ENCODE assay signal across 8 cellular contexts in the genomic region with DNA sequence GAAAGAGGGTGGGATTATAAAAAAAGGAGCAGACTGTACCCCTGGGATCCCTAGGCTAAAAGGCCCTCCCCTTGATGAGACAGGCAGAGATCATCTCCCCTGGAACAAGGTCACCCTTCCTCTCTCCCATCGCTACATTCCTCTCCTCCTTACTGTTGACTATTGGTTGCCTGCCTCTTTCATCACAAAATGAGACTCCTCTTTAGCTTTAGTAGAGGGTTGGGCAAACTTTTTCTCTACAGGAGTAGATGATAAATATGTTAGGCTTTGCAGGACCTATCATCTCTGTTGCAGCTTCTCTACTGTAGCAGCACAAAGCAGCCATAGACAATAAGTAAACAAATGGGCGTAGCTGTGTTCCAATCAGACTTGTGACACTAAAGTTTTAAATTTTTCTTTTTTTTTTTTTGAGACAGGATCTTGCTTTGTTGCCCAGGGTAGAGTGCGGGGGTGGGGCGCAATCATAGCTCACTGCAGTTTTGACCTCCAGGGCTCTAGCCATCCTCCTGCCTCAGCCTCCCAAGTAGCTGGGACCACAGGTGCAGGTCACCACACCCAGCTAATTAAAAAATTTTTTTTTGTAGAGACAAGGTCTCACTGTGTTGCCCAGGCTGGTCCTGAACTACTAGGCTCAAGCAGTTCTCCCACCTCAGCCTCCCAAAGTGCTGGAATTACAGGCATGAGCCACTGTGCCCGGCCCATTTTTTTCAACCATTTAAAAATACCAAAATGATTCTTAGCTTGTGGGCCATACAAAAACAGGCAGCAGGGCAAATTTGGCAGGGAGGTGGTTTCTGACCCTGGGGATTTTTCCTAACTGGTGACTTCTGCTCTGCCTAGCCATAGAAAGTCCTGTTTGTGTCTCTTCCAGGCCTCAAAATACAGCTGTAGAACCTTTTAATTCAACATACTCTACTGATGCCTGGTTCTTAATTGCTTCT. TPM values are rescaled to one million over a fixed set of nuclear protein-coding genes. Genes with fewer than 3 reads are reported as not detected.
DNase-seq lines count a peak whose midpoint lies in the region; ATAC-seq and TF ChIP-seq lines count a peak whose summit lies in the region.

No MANE protein-coding gene starts in this region.

- H3K9me2 ChIP-seq in OCI-LY7 (ENCODE audit: insufficient read depth, low read length): no peaks in the 10 kb centered on the region

- peak; percentile 9 for ATAC-seq in CD4-positive, CD25-positive, alpha-beta regulatory T cell (ENCODE audit: low read depth in 2 of 2)
- ATAC-seq in GM18873 (IDR thresholded peaks at IDR 0.05; ENCODE audit: low FRiP score, unreplicated experiment) (no peak), HG02852 (IDR thresholded peaks at IDR 0.05; ENCODE audit: unreplicated experiment) (no peak), GM21360 (IDR thresholded peaks at IDR 0.05; ENCODE audit: unreplicated experiment) (no peak)

- H3K9me3 ChIP-seq in CD4-positive, CD25-positive, alpha-beta regulatory T cell (ENCODE audit: control insufficient read depth in 2 of 2, low read length in 2 of 2): no peaks in the 10 kb centered on the region
- H3K9me3 ChIP-seq in OCI-LY7 (ENCODE audit: low read length) (no peaks in the 10 kb centered on the region), duodenal mucosa (ENCODE audit: control insufficient read depth in 1 of 2, low read length in 2 of 2) (no peaks in the 10 kb centered on the region), neural progenitor cell (ENCODE audit: low read depth) (no peaks in the 10 kb centered on the region)

- intact Hi-C loops in OCI-LY7 (cut with micrococcal nuclease; ENCODE audit: unreplicated experiment): loop anchor here (5.0 to 10.0 kb wide), 2 partner anchors 200 to 203 kb away; a partner anchor contains a TSS

- POLR2A ChIA-PET in OCI-LY7 (lab: Charles Lee): interaction anchor here (0.5 to 10.5 kb wide), 12 partner anchors 12 to 939 kb away, joined by 3 to 260 read pairs (median 4); a partner anchor contains a TSS

- H3K9ac ChIP-seq in duodenal mucosa (ENCODE audit: low read depth in 1 of 2, low read length in 2 of 2) (peak overlapping the region; percentile 44 to 98), neural progenitor cell (no peak overlapping the region)

- H3K9me3 Mint-ChIP-seq in CD4-positive, CD25-positive, alpha-beta regulatory T cell: no peaks in the 10 kb centered on the region
- no peaks in the 10 kb centered on the region for H3K9me3 Mint-ChIP-seq in neural progenitor cell

- H3K27me3 Mint-ChIP-seq in CD4-positive, CD25-positive, alpha-beta regulatory T cell: no peaks in the 10 kb centered on the region
- H3K27me3 Mint-ChIP-seq in neural progenitor cell (ENCODE audit: insufficient read depth, low read depth): peaks cover 2% of the 10 kb centered on the region

- H3K27ac Mint-ChIP-seq in CD4-positive, CD25-positive, alpha-beta regulatory T cell: peak overlapping the region; percentile 99 to 100 (median 99)
- no peak overlapping the region for H3K27ac Mint-ChIP-seq in neural progenitor cell

- TF ChIP-seq CTCF in OCI-LY7 (conservative IDR thresholded peaks at IDR 0.05; ENCODE audit: low read length): no peak
- TF ChIP-seq CTCF in neural progenitor cell (IDR thresholded peaks at IDR 0.05): no peak

- H4K20me1 ChIP-seq in OCI-LY7 (ENCODE audit: insufficient read depth, low read length) (no peaks in the 10 kb centered on the region), neural progenitor cell (ENCODE audit: low read depth) (peaks cover 5% of the 10 kb centered on the region)

- H3F3A ChIP-seq in neural progenitor cell (ENCODE audit: low read depth): peaks cover 62% of the 10 kb centered on the region

- H3K79me2 ChIP-seq in OCI-LY7 (ENCODE audit: insufficient read depth, low read depth, low read length): peaks cover 32% of the 10 kb centered on the region; the same call in 1 of the 2 replicates
- peaks cover 64% of the 10 kb centered on the region for H3K79me2 ChIP-seq in neural progenitor cell (ENCODE audit: low read depth)

- H2AFZ ChIP-seq in OCI-LY7 (ENCODE audit: low read length): peak overlapping the region; percentile 14; the same call in 1 of the 2 replicates
- no peak overlapping the region for H2AFZ ChIP-seq in neural progenitor cell (replicated peaks)

- peak overlapping the region; percentile 88 to 100 (median 96) for H3K4me3 Mint-ChIP-seq in CD4-positive, CD25-positive, alpha-beta regulatory T cell
- no peak overlapping the region for H3K4me3 Mint-ChIP-seq in neural progenitor cell

- no peaks in the 10 kb centered on the region for H3K36me3 ChIP-seq in CD4-positive, CD25-positive, alpha-beta regulatory T cell (ENCODE audit: control insufficient read depth, insufficient read depth, low read length)
- H3K36me3 ChIP-seq in OCI-LY7 (ENCODE audit: insufficient read depth, low read length): no peaks in the 10 kb centered on the region
- no peaks in the 10 kb centered on the region for H3K36me3 ChIP-seq in duodenal mucosa (ENCODE audit: control insufficient read depth in 1 of 2, insufficient read depth in 2 of 2, low read length in 2 of 2)
- H3K36me3 ChIP-seq in neural progenitor cell: no peaks in the 10 kb centered on the region

- H3K36me3 Mint-ChIP-seq in CD4-positive, CD25-positive, alpha-beta regulatory T cell: peaks cover 10% of the 10 kb centered on the region
- no peaks in the 10 kb centered on the region for H3K36me3 Mint-ChIP-seq in neural progenitor cell

- no TSS peak for BruUV-seq in OCI-LY7 (replicated peaks; lab: Mats Ljungman, UMichigan)

- H3K4me2 ChIP-seq in OCI-LY7 (ENCODE audit: low read length) (peak overlapping the region; percentile 97), neural progenitor cell (no peak overlapping the region)

- CTCF ChIA-PET in OCI-LY7 (lab: Charles Lee; ENCODE audit: unreplicated experiment): interaction anchor here (1.2 to 1.5 kb wide), 2 partner anchors 9 to 11 kb away, joined by 3 to 5 read pairs; no protein-coding TSS in a partner anchor

- no peaks in the 10 kb centered on the region for H3K27me3 ChIP-seq in CD4-positive, CD25-positive, alpha-beta regulatory T cell (ENCODE audit: control insufficient read depth, insufficient read depth, low read length)
- H3K27me3 ChIP-seq in duodenal mucosa (ENCODE audit: control insufficient read depth in 1 of 2, insufficient read depth in 2 of 2, low read length in 2 of 2) (no peaks in the 10 kb centered on the region), neural progenitor cell (no peaks in the 10 kb centered on the region)

- peaks cover 17 to 86% (median 59%) of the 10 kb centered on the region in 4 donors for H3K4me1 Mint-ChIP-seq in CD4-positive, CD25-positive, alpha-beta regulatory T cell
- peaks cover 67% of the 10 kb centered on the region for H3K4me1 Mint-ChIP-seq in neural progenitor cell

- DNase-seq in CD4-positive, CD25-positive, alpha-beta regulatory T cell: peak in 2 of 3 donors; percentile 62 to 73
- DNase-seq in OCI-LY7 (ENCODE audit: low spot score): no peak
- DNase-seq in neural progenitor cell (ENCODE audit: low spot score): no peak
- no peak for DNase-seq in NCI-H146 treated with DMSO at 0.1 percent for 48 hours (lab: John Stamatoyannopoulos, UW; ENCODE audit: unreplicated experiment)

- peak overlapping the region; percentile 95 for H3K27ac ChIP-seq in CD4-positive, CD25-positive, alpha-beta regulatory T cell (ENCODE audit: insufficient read depth, low read length, poor library complexity, severe bottlenecking)
- H3K27ac ChIP-seq in OCI-LY7 (ENCODE audit: low read depth, low read length, poor library complexity, severe bottlenecking) (peak overlapping the region; percentile 99), duodenal mucosa (ENCODE audit: low read depth, low read length) (peak overlapping the region; percentile 100), neural progenitor cell (peak overlapping the region; percentile 98)

- H3K4me3 ChIP-seq in CD4-positive, CD25-positive, alpha-beta regulatory T cell (ENCODE audit: low read depth, low read length): peak overlapping the region; percentile 90
- H3K4me3 ChIP-seq in OCI-LY7 (ENCODE audit: low read depth, low read length, poor library complexity, severe bottlenecking): peak overlapping the region; percentile 74
- H3K4me3 ChIP-seq in duodenal mucosa (ENCODE audit: low read depth in 1 of 2, low read length in 2 of 2): peak overlapping the region in 1 of 2 donors; percentile 44
- H3K4me3 ChIP-seq in neural progenitor cell: no peak overlapping the region

- H3K4me1 ChIP-seq in CD4-positive, CD25-positive, alpha-beta regulatory T cell (ENCODE audit: control insufficient read depth, insufficient read depth, low read length, poor library complexity, severe bottlenecking): peaks cover 97% of the 10 kb centered on the region
- H3K4me1 ChIP-seq in OCI-LY7 (ENCODE audit: insufficient read depth, low read length, poor library complexity, severe bottlenecking) (peaks cover 95% of the 10 kb centered on the region), duodenal mucosa (ENCODE audit: control insufficient read depth in 1 of 2, insufficient read depth in 2 of 2, low read length in 2 of 2) (peaks cover 70 to 87% of the 10 kb centered on the region in 2 donors), neural progenitor cell (peaks cover 50% of the 10 kb centered on the region)

RNA-seq across cellular contexts. Expression of a gene that starts 15.1 kb away (rescaled TPM):
- 764 TPM for total RNA-seq in CD4-positive, CD25-positive, alpha-beta regulatory T cell
- 100 to 1,000 TPM; 167 to 209 (median 178) TPM for polyA plus RNA-seq in CD4-positive, CD25-positive, alpha-beta regulatory T cell
- 102 and 125 TPM in 2 replicates for total RNA-seq in OCI-LY7 (2014; rRNA removed; shearing (Covaris generic))
- total RNA-seq in OCI-LY7 (2022): 144 and 157 TPM in 2 replicates
- total RNA-seq in neural progenitor cell (ENCODE audit: low replicate concordance): 202 and 232 TPM in 2 replicates

RNA-seq across cellular contexts. Expression of a gene that starts 15.1 kb away (rescaled TPM):
- 0.12 TPM for total RNA-seq in CD4-positive, CD25-positive, alpha-beta regulatory T cell
- polyA plus RNA-seq in CD4-positive, CD25-positive, alpha-beta regulatory T cell: under 1 TPM in 1 of 4 donors, not detected in 3; 0.22 TPM
- total RNA-seq in OCI-LY7 (2014; rRNA removed; shearing (Covaris generic)): not detected in 2 replicates
- total RNA-seq in OCI-LY7 (2022) (0.24 TPM in 1 of 2 replicates, not detected in the other), neural progenitor cell (ENCODE audit: low replicate concordance) (not detected in 2 replicates)

RNA-seq across cellular contexts. Expression of a gene that starts 48.8 kb away (rescaled TPM):
- total RNA-seq in CD4-positive, CD25-positive, alpha-beta regulatory T cell: not detected
- under 1 TPM in 1 of 4 donors, not detected in 3; 0.42 TPM for polyA plus RNA-seq in CD4-positive, CD25-positive, alpha-beta regulatory T cell
- 0.47 and 2.8 TPM in 2 replicates for total RNA-seq in OCI-LY7 (2014; rRNA removed; shearing (Covaris generic))
- total RNA-seq in OCI-LY7 (2022) (1.9 and 2.7 TPM in 2 replicates), neural progenitor cell (ENCODE audit: low replicate concordance) (0.96 TPM in 1 of 2 replicates, not detected in the other)

RNA-seq across cellular contexts. Expression of a gene that starts 56.4 kb away (rescaled TPM):
- 0.22 TPM for total RNA-seq in CD4-positive, CD25-positive, alpha-beta regulatory T cell
- under 1 TPM in 1 of 4 donors, not detected in 3; 0.10 TPM for polyA plus RNA-seq in CD4-positive, CD25-positive, alpha-beta regulatory T cell
- 0.70 and 2.0 TPM in 2 replicates for total RNA-seq in OCI-LY7 (2014; rRNA removed; shearing (Covaris generic))
- total RNA-seq in OCI-LY7 (2022) (2.7 and 3.8 TPM in 2 replicates), neural progenitor cell (ENCODE audit: low replicate concordance) (0.30 and 0.65 TPM in 2 replicates)

Comparison
In these comparisons a context has a peak if more than half of its experiments do, and no peak if none do; other contexts are left out.
1. ATAC-seq: peak in CD4-positive, CD25-positive, alpha-beta regulatory T cell (2 of 2); none in GM18873 (single experiment), HG02852 (single experiment) and GM21360 (single experiment).
2. DNase-seq: peak in CD4-positive, CD25-positive, alpha-beta regulatory T cell (2 of 3); none in OCI-LY7 (single experiment), neural progenitor cell (single experiment) and NCI-H146 treated with DMSO at 0.1 percent for 48 hours (single experiment).
3. Peak in every context shown above with its lines, with median percentiles within 50 percentile points of each other: H3K27ac ChIP-seq.